17 cellular contexts compared by ENCODE assay signal in genomic region chr11:59679347-59679746, GRCh38. TPM values are rescaled to one million over a fixed set of nuclear protein-coding genes. Genes with fewer than 3 reads are reported as not detected.
A peak's percentile ranks its signal among the peaks of the same experiment; 100 is the strongest.
DNase-seq lines count a peak whose midpoint lies in the region; TF ChIP-seq lines count a peak whose summit lies in the region.
"Had no signal": no experiment of that assay in that cellular context is flagged by ENCODE, and none has a peak within 500 bp of the region (broad histone marks: within the 10 kb centered on the region; RNA-seq: fewer than 3 reads in every experiment).

No MANE protein-coding gene starts in this region.

- H3K4ac ChIP-seq in mesendoderm (ENCODE audit: low read depth, low read length) = no peak overlapping the region

- no peak overlapping the region for H2BK5ac ChIP-seq in mesendoderm (ENCODE audit: low read length)

- H3K27me3 ChIP-seq in WERI-Rb-1 (ENCODE audit: insufficient read depth, low read depth, severe bottlenecking) (no peaks in the 10 kb centered on the region), mesendoderm (ENCODE audit: insufficient read depth, low read length, poor library complexity) (no peaks in the 10 kb centered on the region), MG63 (no peaks in the 10 kb centered on the region), Karpas-422 (ENCODE audit: low read length) (no peaks in the 10 kb centered on the region)
- H3K27me3 ChIP-seq: BE2C had no signal

- H2BK120ac ChIP-seq in mesendoderm (ENCODE audit: low read depth, low read length) = no peak overlapping the region

- H3K36me3 Mint-ChIP-seq in HFFc6 (ENCODE audit: low read depth) = no peaks in the 10 kb centered on the region
- H3K36me3 Mint-ChIP-seq: CD8-positive, alpha-beta memory T cell; IgD-negative memory B cell had no signal

- H4K20me1 ChIP-seq in Karpas-422 (ENCODE audit: insufficient read depth, low read depth, low read length) = no peaks in the 10 kb centered on the region

- H3K27me3 Mint-ChIP-seq in HFFc6 (ENCODE audit: insufficient read depth) = peaks cover 2% of the 10 kb centered on the region; the same call in 1 of the 2 replicates

- H3K23ac ChIP-seq in mesendoderm (ENCODE audit: low read length) = no peak overlapping the region

- H3K27ac ChIP-seq in WERI-Rb-1 (peak overlapping the region; percentile 38), mesendoderm (ENCODE audit: low read depth, low read length) (no peak overlapping the region), Karpas-422 (ENCODE audit: low read length) (no peak overlapping the region)
- H3K27ac ChIP-seq: C4-2B had no signal

- H3K4me1 ChIP-seq in mesendoderm (ENCODE audit: control insufficient read depth, low read depth, low read length) (no peaks in the 10 kb centered on the region), Karpas-422 (ENCODE audit: low read length) (no peaks in the 10 kb centered on the region)
- H3K4me1 ChIP-seq: BE2C had no signal

- TF ChIP-seq CTCF in HFFc6 (IDR thresholded peaks at IDR 0.05) = no peak
- TF ChIP-seq CTCF in WERI-Rb-1 (IDR thresholded peaks at IDR 0.05; ENCODE audit: low read depth, low read length) = no peak

- no peak overlapping the region for H3K56ac ChIP-seq in mesendoderm (ENCODE audit: low read length)

- no peak overlapping the region for H2BK15ac ChIP-seq in mesendoderm (replicated peaks; ENCODE audit: low read depth)

- H3K9me3 ChIP-seq in WERI-Rb-1 (ENCODE audit: severe bottlenecking) = peaks cover 14% of the 10 kb centered on the region
- no peaks in the 10 kb centered on the region for H3K9me3 ChIP-seq in MG63
- no peaks in the 10 kb centered on the region for H3K9me3 ChIP-seq in Karpas-422 (ENCODE audit: low read length)
- H3K9me3 ChIP-seq: BE2C had no signal

- H3K36me3 ChIP-seq in WERI-Rb-1 = no peaks in the 10 kb centered on the region
- H3K36me3 ChIP-seq in mesendoderm (ENCODE audit: control insufficient read depth, insufficient read depth, low read length) = no peaks in the 10 kb centered on the region
- no peaks in the 10 kb centered on the region for H3K36me3 ChIP-seq in MG63
- H3K36me3 ChIP-seq in Karpas-422 (ENCODE audit: insufficient read depth, low read length) = no peaks in the 10 kb centered on the region
- H3K36me3 ChIP-seq: BE2C had no signal

- no peaks in the 10 kb centered on the region for H3K9me2 ChIP-seq in Karpas-422 (replicated peaks; ENCODE audit: insufficient read depth, low read length)

- H3K79me2 ChIP-seq in mesendoderm (ENCODE audit: control insufficient read depth, insufficient read depth, low read length) (no peaks in the 10 kb centered on the region), Karpas-422 (ENCODE audit: low read length) (no peaks in the 10 kb centered on the region)

- H4K5ac ChIP-seq in mesendoderm (ENCODE audit: low read length) = no peak overlapping the region

- no peak overlapping the region for H3K4me2 ChIP-seq in mesendoderm (ENCODE audit: low read length)
- H3K4me2 ChIP-seq in Karpas-422 (ENCODE audit: low read depth, low read length, poor library complexity, severe bottlenecking) = no peak overlapping the region

- H2AFZ ChIP-seq in Karpas-422 (ENCODE audit: low read length) = no peak overlapping the region

- H3K9ac ChIP-seq in mesendoderm (ENCODE audit: low read length) (no peak overlapping the region), Karpas-422 (ENCODE audit: low read length) (no peak overlapping the region)

- no peak overlapping the region for H3K18ac ChIP-seq in mesendoderm (ENCODE audit: low read length)

- H3K27ac Mint-ChIP-seq in HFFc6 = peak overlapping the region; percentile 67; the same call in 1 of the 2 replicates
- H3K27ac Mint-ChIP-seq: IgD-negative memory B cell had no signal

- no peak overlapping the region for H2AK5ac ChIP-seq in mesendoderm (ENCODE audit: low read length)

- H3K4me3 ChIP-seq in WERI-Rb-1 (ENCODE audit: low read depth, low read length) (no peak overlapping the region), mesendoderm (ENCODE audit: low read length) (no peak overlapping the region), MG63 (no peak overlapping the region), Karpas-422 (ENCODE audit: low read length) (no peak overlapping the region)

- no peaks in the 10 kb centered on the region for H3K79me1 ChIP-seq in mesendoderm (ENCODE audit: low read length)

- peak; percentile 37 for DNase-seq in CD1c-positive myeloid dendritic cell (ENCODE audit: extremely low spot score)
- DNase-seq in HFFc6 = no peak
- DNase-seq in WERI-Rb-1 = no peak
- peak; percentile 34 for DNase-seq in mesendoderm
- DNase-seq in MG63 = no peak
- no peak for DNase-seq in Karpas-422
- DNase-seq in cerebellar cortex (ENCODE audit: low spot score) = no peak
- no peak for DNase-seq in activated effector memory CD4-positive, alpha-beta T cell treated with Interleukin-2 at 50 U/mL for 16 hours
- DNase-seq: BE2C; Caco-2; CD8-positive, alpha-beta memory T cell; DND-41; GDM1 had no signal

- H3K9me3 Mint-ChIP-seq in HFFc6 = no peaks in the 10 kb centered on the region
- H3K9me3 Mint-ChIP-seq: CD8-positive, alpha-beta memory T cell; IgD-negative memory B cell had no signal

- peaks cover 29% of the 10 kb centered on the region for H3K4me1 Mint-ChIP-seq in HFFc6 (ENCODE audit: low read depth)
- H3K4me1 Mint-ChIP-seq: CD8-positive, alpha-beta memory T cell; IgD-negative memory B cell had no signal

- H3K4me3 Mint-ChIP-seq in HFFc6 = no peak overlapping the region
- H3K4me3 Mint-ChIP-seq: CD8-positive, alpha-beta memory T cell; IgD-negative memory B cell had no signal

- H4K8ac ChIP-seq in mesendoderm (ENCODE audit: low read depth, low read length) = no peak overlapping the region

RNA-seq across cellular contexts. Expression of gene PATL1, which starts 10.5 kb away (rescaled TPM):
- 10 to 100 TPM; 29.0 to 40.3 (median 35.2) TPM for total RNA-seq in HFFc6 (2021; fragmentation: NEBNext Ultra II Directional; extraction: Animal tissue kit (Norgen Biotek cat#: 25700))
- 33.0 TPM for polyA plus RNA-seq in mesendoderm (2013, experiment 1 of 2)
- 32.9 TPM for polyA plus RNA-seq in mesendoderm (2013, experiment 2 of 2)
- total RNA-seq in MG63 (2014; rRNA removed; shearing (Covaris generic); ENCODE audit: low replicate concordance) = 8.4 and 9.9 TPM in 2 replicates
- 14.2 and 31.9 TPM in 2 replicates for total RNA-seq in Karpas-422 (2014; rRNA removed; shearing (Covaris generic); ENCODE audit: low replicate concordance)

RNA-seq across cellular contexts. Expression of gene OR10V1, which starts 34.3 kb away (rescaled TPM):
- not detected for total RNA-seq in HFFc6 (2021; fragmentation: NEBNext Ultra II Directional; extraction: Animal tissue kit (Norgen Biotek cat#: 25700))
- polyA plus RNA-seq in mesendoderm (2013, experiment 1 of 2) = not detected
- not detected for polyA plus RNA-seq in mesendoderm (2013, experiment 2 of 2)
- total RNA-seq in MG63 (2014; rRNA removed; shearing (Covaris generic); ENCODE audit: low replicate concordance) = not detected in 2 replicates
- total RNA-seq in Karpas-422 (2014; rRNA removed; shearing (Covaris generic); ENCODE audit: low replicate concordance) = not detected in 2 replicates
- total RNA-seq: Caco-2; CD8-positive, alpha-beta memory T cell; HT-29 had no signal
- polyA plus RNA-seq: AG04450; CD8-positive, alpha-beta memory T cell; IgD-negative memory B cell had no signal

Comparison
In these comparisons a context has a peak if more than half of its experiments do, and no peak if none do; other contexts are left out.
1. DNase-seq: peak in CD1c-positive myeloid dendritic cell (single experiment) and mesendoderm (single experiment); none in HFFc6 (single experiment), WERI-Rb-1 (single experiment), MG63 (single experiment), Karpas-422 (single experiment), cerebellar cortex (single experiment) and activated effector memory CD4-positive, alpha-beta T cell treated with Interleukin-2 at 50 U/mL for 16 hours (single experiment).